16 cellular contexts compared by ENCODE assay signal in genomic region chr19:3979289-3979673, GRCh38. TPM values are rescaled to one million over a fixed set of nuclear protein-coding genes. Genes with fewer than 3 reads are reported as not detected.
A peak's percentile ranks its signal among the peaks of the same experiment; 100 is the strongest.
DNase-seq lines count a peak whose midpoint lies in the region; ATAC-seq and TF ChIP-seq lines count a peak whose summit lies in the region.
"Had no signal": no experiment of that assay in that cellular context is flagged by ENCODE, and none has a peak within 500 bp of the region (broad histone marks: within the 10 kb centered on the region; RNA-seq: fewer than 3 reads in every experiment).

No MANE protein-coding gene starts in this region.

- DNase-seq in GM23338 (ENCODE audit: low spot score) (no peak), mesenteric fat pad (ENCODE audit: low spot score) (peak; percentile 89), SW480 (ENCODE audit: low spot score) (no peak), DMS153 (lab: John Stamatoyannopoulos, UW) (no peak), GDM1 (lab: John Stamatoyannopoulos, UW) (no peak)
- peak in 1 of 2 donors; percentile 14 for DNase-seq in activated naive CD4-positive, alpha-beta T cell treated with anti-CD3 and anti-CD28 coated beads, Interleukin-2, amount 50 U/mL, for 72 hours (ENCODE audit: low spot score in 2 of 2)
- DNase-seq: activated gamma-delta T cell treated with Interleukin-2 at 50 U/mL for 16 hours, mesenchymal stem cell, NCI-H1092 treated with DMSO at 0.1 percent for 48 hours, SHP77 treated with DMSO at 0.1 percent for 48 hours had no signal

- peaks cover 26% of the 10 kb centered on the region for H3K4me1 Mint-ChIP-seq in GM23338

- peaks cover 92 to 95% (median 94%) of the 10 kb centered on the region in 11 experiments for H3K36me3 ChIP-seq in BLaER1 treated with 17β-estradiol and CSF1 and Interleukin-3, amounts not matched to agents 10 nM and 100 nM
- H3K36me3 ChIP-seq in GM23338 (ENCODE audit: insufficient read depth): peaks cover 78% of the 10 kb centered on the region

- peaks cover 66% of the 10 kb centered on the region for H3K79me2 ChIP-seq in GM23338 (replicated peaks; ENCODE audit: insufficient read depth)

- peaks cover 93% of the 10 kb centered on the region for H3K36me3 Mint-ChIP-seq in GM23338 (ENCODE audit: low read depth)
- H3K36me3 Mint-ChIP-seq in activated naive CD4-positive, alpha-beta T cell treated with anti-CD3 and anti-CD28 coated beads, Interleukin-2, amount 50 U/mL, for 72 hours: peaks cover 53 to 58% of the 10 kb centered on the region in 2 donors

- H3K9me2 ChIP-seq in GM23338 (ENCODE audit: insufficient read depth): no peaks in the 10 kb centered on the region

- peak overlapping the region in 6 of 10 experiments; percentile 93 to 100 (median 100); a peak in 7 of 20 replicates for H3K4me3 ChIP-seq in BLaER1 treated with 17β-estradiol and CSF1 and Interleukin-3, amounts not matched to agents 10 nM and 100 nM
- no peak overlapping the region for H3K4me3 ChIP-seq in GM23338
- H3K4me3 ChIP-seq: cardiac muscle cell, gastrocnemius medialis had no signal

- peaks cover 94 to 96% (median 95%) of the 10 kb centered on the region in 11 experiments for H4K20me1 ChIP-seq in BLaER1 treated with 17β-estradiol and CSF1 and Interleukin-3, amounts not matched to agents 10 nM and 100 nM
- H4K20me1 ChIP-seq in GM23338 (replicated peaks; ENCODE audit: insufficient read depth): peaks cover 66% of the 10 kb centered on the region

- no peak for ATAC-seq in GM23338
- no peak for ATAC-seq in activated naive CD4-positive, alpha-beta T cell treated with anti-CD3 and anti-CD28 coated beads, Interleukin-2, amount 50 U/mL, for 72 hours
- ATAC-seq in HG03432 (IDR thresholded peaks at IDR 0.05; ENCODE audit: unreplicated experiment): no peak
- ATAC-seq: gastrocnemius medialis had no signal

- no peak overlapping the region for H3K4me3 Mint-ChIP-seq in GM23338

- peaks cover 90% of the 10 kb centered on the region for H3F3A ChIP-seq in GM23338 (replicated peaks; ENCODE audit: low read depth)

- peaks cover 53 to 80% (median 76%) of the 10 kb centered on the region in 10 experiments for H3K4me1 ChIP-seq in BLaER1 treated with 17β-estradiol and CSF1 and Interleukin-3, amounts not matched to agents 10 nM and 100 nM
- peaks cover 9% of the 10 kb centered on the region; the same call in 1 of the 2 replicates for H3K4me1 ChIP-seq in GM23338 (ENCODE audit: insufficient read depth)

- H2AFZ ChIP-seq in GM23338: no peak overlapping the region

- H3K4me2 ChIP-seq in BLaER1 treated with 17β-estradiol and CSF1 and Interleukin-3, amounts not matched to agents 10 nM and 100 nM: peak overlapping the region; percentile 16 to 99 (median 99); a peak in 19 of 22 replicates
- no peak overlapping the region for H3K4me2 ChIP-seq in GM23338

- peak overlapping the region in 10 of 11 experiments; percentile 97 to 100 (median 98); a peak in 18 of 22 replicates for H3K9ac ChIP-seq in BLaER1 treated with 17β-estradiol and CSF1 and Interleukin-3, amounts not matched to agents 10 nM and 100 nM

- TF ChIP-seq CTCF in GM23338 (conservative IDR thresholded peaks at IDR 0.05; ENCODE audit: low read depth in 2 of 2): no peak

- H3K27ac Mint-ChIP-seq in GM23338: peak overlapping the region; percentile 65; the same call in 1 of the 2 replicates
- H3K27ac Mint-ChIP-seq in activated naive CD4-positive, alpha-beta T cell treated with anti-CD3 and anti-CD28 coated beads, Interleukin-2, amount 50 U/mL, for 72 hours: peak overlapping the region; percentile 68 to 96

- no peaks in the 10 kb centered on the region; a peak in 1 of 22 replicates for H3K9me3 ChIP-seq in BLaER1 treated with 17β-estradiol and CSF1 and Interleukin-3, amounts not matched to agents 10 nM and 100 nM (replicated peaks in 1 of 11)
- H3K9me3 ChIP-seq: gastrocnemius medialis, neutrophil had no signal

- peaks cover 9% of the 10 kb centered on the region; the same call in 2 of the 3 replicates for H3K9me3 Mint-ChIP-seq in GM23338
- H3K9me3 Mint-ChIP-seq in activated naive CD4-positive, alpha-beta T cell treated with anti-CD3 and anti-CD28 coated beads, Interleukin-2, amount 50 U/mL, for 72 hours: no peaks in the 10 kb centered on the region

- peaks cover 39% of the 10 kb centered on the region for H3K27me3 Mint-ChIP-seq in GM23338 (ENCODE audit: insufficient read depth, low read depth, poor library complexity)

- H3K27ac ChIP-seq in BLaER1 treated with 17β-estradiol and CSF1 and Interleukin-3, amounts not matched to agents 10 nM and 100 nM: peak overlapping the region in 8 of 11 experiments; percentile 97 to 99 (median 98); a peak in 16 of 22 replicates
- peak overlapping the region; percentile 78 for H3K27ac ChIP-seq in GM23338 (ENCODE audit: low read depth)
- H3K27ac ChIP-seq: cardiac muscle cell, neutrophil had no signal

- H3K27me3 ChIP-seq in BLaER1 treated with 17β-estradiol and CSF1 and Interleukin-3, amounts not matched to agents 10 nM and 100 nM: no peaks in the 10 kb centered on the region
- no peaks in the 10 kb centered on the region for H3K27me3 ChIP-seq in GM23338 (ENCODE audit: insufficient read depth)
- H3K27me3 ChIP-seq: cardiac muscle cell, gastrocnemius medialis, neutrophil had no signal

TF ChIP-seq in GM23338, 12 proteins besides CTCF, POLR2A, EP300 and RAD21:
- TF ChIP-seq POLR2AphosphoS5 (IDR thresholded peaks at IDR 0.05; ENCODE audit: low read depth) (no peak), JUNB (IDR thresholded peaks at IDR 0.05; ENCODE audit: unreplicated experiment) (no peak), ETS1 (IDR thresholded peaks at IDR 0.05) (no peak)

RNA-seq across cellular contexts. Expression of gene EEF2, which starts 6.0 kb away (rescaled TPM):
- total RNA-seq in GM23338 (2014; rRNA removed; shearing (Covaris generic)): 2,892 and 2,987 TPM in 2 replicates
- 772 and 1,028 TPM in 2 replicates for polyA plus RNA-seq in GM23338 (2016; fragmentation: Nextera tagmentation; extraction: Ambion mirVana)
- total RNA-seq in activated naive CD4-positive, alpha-beta T cell treated with anti-CD3 and anti-CD28 coated beads, Interleukin-2, amount 50 U/mL, for 72 hours: 1,000 to 10,000 TPM; 3,216 to 3,705 TPM
- total RNA-seq in mesenteric fat pad: 2,131 TPM

RNA-seq across cellular contexts. Expression of gene DAPK3, which starts 8.4 kb away (rescaled TPM):
- 95.6 and 105 TPM in 2 replicates for total RNA-seq in GM23338 (2014; rRNA removed; shearing (Covaris generic))
- 30.7 and 32.1 TPM in 2 replicates for polyA plus RNA-seq in GM23338 (2016; fragmentation: Nextera tagmentation; extraction: Ambion mirVana)
- 10 to 100 TPM; 28.4 to 61.4 TPM for total RNA-seq in activated naive CD4-positive, alpha-beta T cell treated with anti-CD3 and anti-CD28 coated beads, Interleukin-2, amount 50 U/mL, for 72 hours
- 56.5 TPM for total RNA-seq in mesenteric fat pad

RNA-seq across cellular contexts. Expression of gene PIAS4, which starts 28.3 kb away (rescaled TPM):
- 34.1 and 48.4 TPM in 2 replicates for total RNA-seq in GM23338 (2014; rRNA removed; shearing (Covaris generic))
- 17.0 and 20.0 TPM in 2 replicates for polyA plus RNA-seq in GM23338 (2016; fragmentation: Nextera tagmentation; extraction: Ambion mirVana)
- total RNA-seq in activated naive CD4-positive, alpha-beta T cell treated with anti-CD3 and anti-CD28 coated beads, Interleukin-2, amount 50 U/mL, for 72 hours: 10 to 100 TPM; 28.0 to 30.6 TPM
- 17.9 TPM for total RNA-seq in mesenteric fat pad

RNA-seq across cellular contexts. Expression of gene NMRK2, which starts 46.4 kb away (rescaled TPM):
- 55.9 and 57.3 TPM in 2 replicates for total RNA-seq in GM23338 (2014; rRNA removed; shearing (Covaris generic))
- 65.3 and 69.3 TPM in 2 replicates for polyA plus RNA-seq in GM23338 (2016; fragmentation: Nextera tagmentation; extraction: Ambion mirVana)
- not detected for total RNA-seq in activated naive CD4-positive, alpha-beta T cell treated with anti-CD3 and anti-CD28 coated beads, Interleukin-2, amount 50 U/mL, for 72 hours
- total RNA-seq in mesenteric fat pad: not detected
- polyA plus RNA-seq: BJ had no signal
